ENCODE assay signal across 20 cellular contexts in the genomic region with DNA sequence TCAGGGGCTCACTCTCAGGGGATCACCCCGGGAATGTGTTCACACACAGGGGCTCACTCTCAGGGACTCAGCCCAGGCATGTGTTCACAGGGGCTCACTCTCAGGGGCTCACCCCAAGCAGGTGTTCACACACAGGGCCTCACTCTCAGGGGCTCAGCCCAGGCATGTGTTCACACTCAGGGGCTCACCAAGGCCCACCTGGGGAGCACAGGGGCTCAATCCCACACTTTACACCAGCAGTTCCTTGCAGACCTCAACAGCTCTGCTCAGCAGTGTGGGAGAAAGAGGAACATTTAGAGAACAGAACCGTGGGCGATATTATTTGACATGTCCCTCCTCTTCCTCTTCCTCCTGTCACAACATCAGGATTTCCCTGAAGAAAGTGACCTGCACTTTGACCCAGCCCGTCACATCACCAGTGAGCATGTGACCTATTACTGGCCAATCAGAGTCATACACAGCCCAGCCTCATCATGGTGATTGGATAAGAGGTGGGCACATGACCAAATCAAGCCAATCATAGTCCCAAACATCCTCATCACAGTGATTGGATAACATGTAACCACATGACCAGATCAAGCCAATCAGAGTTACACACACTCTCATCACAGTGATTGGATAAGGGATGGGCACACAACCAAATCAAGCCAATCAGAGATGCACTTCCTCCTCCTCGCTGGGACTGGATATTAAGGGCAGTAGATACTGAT.
A peak's percentile ranks its signal among the peaks of the same experiment; 100 is the strongest.
DNase-seq lines count a peak whose midpoint lies in the region; ATAC-seq, FAIRE-seq and TF ChIP-seq lines count a peak whose summit lies in the region.
"Had no signal": no experiment of that assay in that cellular context is flagged by ENCODE, and none has a peak within 500 bp of the region (broad histone marks: within the 10 kb centered on the region; RNA-seq: fewer than 3 reads in every experiment).

No MANE protein-coding gene starts in this region.

- H3K27ac Mint-ChIP-seq in activated CD4-positive, alpha-beta T cell treated with anti-CD3 and anti-CD28 coated beads for 36 hours, result no peak overlapping the region
- H3K27ac Mint-ChIP-seq in WTC11, result no peak overlapping the region
- H3K27ac Mint-ChIP-seq: activated CD4-positive, alpha-beta T cell treated with anti-CD3 and anti-CD28 coated beads, Interleukin-2, amount 10 ng/mL, durations not matched to agents 7 days and 5 days; HFFc6; T-helper 1 cell treated with Interleukin-12 subunit alpha and Interleukin-12 subunit beta and Interleukin-4 antibody, amounts not matched to agents 30 μg/mL and 1 μg/mL, for 36 hours had no signal

- peaks cover 18% of the 10 kb centered on the region for H3K27me3 Mint-ChIP-seq in activated CD4-positive, alpha-beta T cell treated with anti-CD3 and anti-CD28 coated beads for 36 hours
- no peaks in the 10 kb centered on the region; the same call in 1 of the 2 replicates for H3K27me3 Mint-ChIP-seq in WTC11 (ENCODE audit: low read depth)
- H3K27me3 Mint-ChIP-seq: activated CD4-positive, alpha-beta T cell treated with anti-CD3 and anti-CD28 coated beads, Interleukin-2, amount 10 ng/mL, durations not matched to agents 7 days and 5 days had no signal

- no peak for TF ChIP-seq POLR2A in testis (IDR thresholded peaks at IDR 0.05)

- no peak for TF ChIP-seq CTCF in WTC11 (IDR thresholded peaks at IDR 0.05)
- TF ChIP-seq CTCF in testis (IDR thresholded peaks at IDR 0.05), result no peak

- WGBS in testis, 2 donors, result 59% methylated on average over 5 of the region's 5 CpGs
- WGBS in small intestine, 3 donors, result 73 to 85% (median 81%) methylated on average over 5 of the region's 5 CpGs

- H3K4me1 Mint-ChIP-seq in activated CD4-positive, alpha-beta T cell treated with anti-CD3 and anti-CD28 coated beads for 36 hours, result no peaks in the 10 kb centered on the region
- peaks cover 43% of the 10 kb centered on the region for H3K4me1 Mint-ChIP-seq in WTC11
- H3K4me1 Mint-ChIP-seq: activated CD4-positive, alpha-beta T cell treated with anti-CD3 and anti-CD28 coated beads, Interleukin-2, amount 10 ng/mL, durations not matched to agents 7 days and 5 days had no signal

- CTCF ChIA-PET in activated CD4-positive, alpha-beta T cell treated with anti-CD3 and anti-CD28 coated beads for 36 hours (lab: Charles Lee), result no interaction called here
- CTCF ChIA-PET in WTC11 (lab: Charles Lee), result no interaction called here

- H3K4me1 ChIP-seq in testis (peaks cover 43% of the 10 kb centered on the region), small intestine (ENCODE audit: control insufficient read depth in 2 of 2, insufficient read depth in 1 of 2, low read depth in 1 of 2, low read length in 1 of 2) (no peaks in the 10 kb centered on the region)
- H3K4me1 ChIP-seq: left lung, parathyroid adenoma had no signal

- H3K36me3 Mint-ChIP-seq in activated CD4-positive, alpha-beta T cell treated with anti-CD3 and anti-CD28 coated beads for 36 hours (ENCODE audit: low read depth), result no peaks in the 10 kb centered on the region
- H3K36me3 Mint-ChIP-seq in WTC11, result peaks cover 4% of the 10 kb centered on the region; the same call in 1 of the 2 replicates

- H3K4me3 ChIP-seq in testis (no peak overlapping the region), small intestine (ENCODE audit: low read depth in 1 of 2, low read length in 2 of 2) (no peak overlapping the region)
- H3K4me3 ChIP-seq: cardiac muscle cell, left lung had no signal

- H3K4me3 Mint-ChIP-seq in activated CD4-positive, alpha-beta T cell treated with anti-CD3 and anti-CD28 coated beads for 36 hours, result no peak overlapping the region
- no peak overlapping the region for H3K4me3 Mint-ChIP-seq in WTC11
- H3K4me3 Mint-ChIP-seq: activated CD4-positive, alpha-beta T cell treated with anti-CD3 and anti-CD28 coated beads, Interleukin-2, amount 10 ng/mL, durations not matched to agents 7 days and 5 days; HFFc6; T-helper 1 cell treated with Interleukin-12 subunit alpha and Interleukin-12 subunit beta and Interleukin-4 antibody, amounts not matched to agents 30 μg/mL and 1 μg/mL, for 36 hours had no signal

- no peak for FAIRE-seq in small intestine (lab: Jason Lieb, UNC)

- no peaks in the 10 kb centered on the region for H3K36me3 ChIP-seq in testis (ENCODE audit: low read depth, missing control alignments)
- H3K36me3 ChIP-seq in small intestine (ENCODE audit: control insufficient read depth in 2 of 2, insufficient read depth in 2 of 2, low read length in 2 of 2), result no peaks in the 10 kb centered on the region
- H3K36me3 ChIP-seq: cardiac muscle cell, left lung had no signal

- H3K27ac ChIP-seq in testis, result peak overlapping the region; percentile 62 to 70
- no peak overlapping the region for H3K27ac ChIP-seq in small intestine (ENCODE audit: low read depth in 1 of 2, low read length in 1 of 2)
- H3K27ac ChIP-seq: cardiac muscle cell, HL-60, left lung, parathyroid adenoma had no signal

- in situ Hi-C loops in KBM-7 (cut with MboI; ENCODE audit: low pct_unique_long_range_greater_than_20kb, low sequenced_read_pairs), result no loop called here

- no peaks in the 10 kb centered on the region for H3K9me3 Mint-ChIP-seq in activated CD4-positive, alpha-beta T cell treated with anti-CD3 and anti-CD28 coated beads for 36 hours (ENCODE audit: low read depth)
- H3K9me3 Mint-ChIP-seq in WTC11, result peaks cover 11% of the 10 kb centered on the region
- H3K9me3 Mint-ChIP-seq: activated CD4-positive, alpha-beta T cell treated with anti-CD3 and anti-CD28 coated beads, Interleukin-2, amount 10 ng/mL, durations not matched to agents 7 days and 5 days; T-helper 1 cell treated with Interleukin-12 subunit alpha and Interleukin-12 subunit beta and Interleukin-4 antibody, amounts not matched to agents 30 μg/mL and 1 μg/mL, for 36 hours had no signal

- POLR2A ChIA-PET in activated CD4-positive, alpha-beta T cell treated with anti-CD3 and anti-CD28 coated beads for 36 hours (lab: Charles Lee), result no interaction called here
- POLR2A ChIA-PET in WTC11 (lab: Charles Lee), result no interaction called here

- H3K9me3 ChIP-seq in testis (no peaks in the 10 kb centered on the region), small intestine (ENCODE audit: control insufficient read depth, low read depth) (no peaks in the 10 kb centered on the region)
- H3K9me3 ChIP-seq: left lung had no signal

- peak; percentile 81 for ATAC-seq in activated CD4-positive, alpha-beta T cell treated with anti-CD3 and anti-CD28 coated beads for 36 hours
- no peak for ATAC-seq in WTC11
- ATAC-seq: left lung had no signal

- H3K27me3 ChIP-seq in testis, result no peaks in the 10 kb centered on the region
- no peaks in the 10 kb centered on the region for H3K27me3 ChIP-seq in small intestine (ENCODE audit: control insufficient read depth in 2 of 2, insufficient read depth in 2 of 2, low read length in 2 of 2)

- intact Hi-C loops in activated CD4-positive, alpha-beta T cell treated with anti-CD3 and anti-CD28 coated beads for 36 hours (cut with DNase I, micrococcal nuclease), result no loop called here
- intact Hi-C loops in testis (cut with DNase I; ENCODE audit: low total_unique reads), result no loop called here

- peak; percentile 12 for DNase-seq in activated CD4-positive, alpha-beta T cell treated with anti-CD3 and anti-CD28 coated beads for 36 hours
- no peak for DNase-seq in activated CD4-positive, alpha-beta T cell treated with anti-CD3 and anti-CD28 coated beads for 1 hour
- peak; percentile 73 for DNase-seq in KBM-7
- DNase-seq in WTC11 (ENCODE audit: low spot score), result no peak
- peak; percentile 68 for DNase-seq in testis
- no peak for DNase-seq in germinal center (ENCODE audit: low spot score)
- DNase-seq in small intestine, result no peak
- DNase-seq in NCI-H774 (lab: John Stamatoyannopoulos, UW), result no peak
- DNase-seq: activated CD4-positive, alpha-beta T cell treated with anti-CD3 and anti-CD28 coated beads, Interleukin-2, amount 10 ng/mL, durations not matched to agents 7 days and 5 days; activated T-cell treated with anti-CD3 and anti-CD28 coated beads, Interleukin-2, amount 50 U/mL, for 1 hour; effector CD4-positive, alpha-beta T cell; HFFc6; NCI-H187 treated with DMSO at 0.1 percent for 48 hours; stimulated activated CD4-positive, alpha-beta T cell treated with anti-CD3 and anti-CD28 coated beads, Interleukin-4, amount 100 ng/mL, for 24 hours; trophoblast cell had no signal

TF ChIP-seq in WTC11, 78 proteins besides CTCF, POLR2A, EP300 and RAD21:
- TF ChIP-seq, protein P1, sequence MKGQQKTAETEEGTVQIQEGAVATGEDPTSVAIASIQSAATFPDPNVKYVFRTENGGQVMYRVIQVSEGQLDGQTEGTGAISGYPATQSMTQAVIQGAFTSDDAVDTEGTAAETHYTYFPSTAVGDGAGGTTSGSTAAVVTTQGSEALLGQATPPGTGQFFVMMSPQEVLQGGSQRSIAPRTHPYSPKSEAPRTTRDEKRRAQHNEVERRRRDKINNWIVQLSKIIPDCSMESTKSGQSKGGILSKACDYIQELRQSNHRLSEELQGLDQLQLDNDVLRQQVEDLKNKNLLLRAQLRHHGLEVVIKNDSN (CRISPR knock-in tag; IDR thresholded peaks at IDR 0.05), result peak; percentile 50; the same call in 1 of the 2 replicates
- TF ChIP-seq, protein P2, sequence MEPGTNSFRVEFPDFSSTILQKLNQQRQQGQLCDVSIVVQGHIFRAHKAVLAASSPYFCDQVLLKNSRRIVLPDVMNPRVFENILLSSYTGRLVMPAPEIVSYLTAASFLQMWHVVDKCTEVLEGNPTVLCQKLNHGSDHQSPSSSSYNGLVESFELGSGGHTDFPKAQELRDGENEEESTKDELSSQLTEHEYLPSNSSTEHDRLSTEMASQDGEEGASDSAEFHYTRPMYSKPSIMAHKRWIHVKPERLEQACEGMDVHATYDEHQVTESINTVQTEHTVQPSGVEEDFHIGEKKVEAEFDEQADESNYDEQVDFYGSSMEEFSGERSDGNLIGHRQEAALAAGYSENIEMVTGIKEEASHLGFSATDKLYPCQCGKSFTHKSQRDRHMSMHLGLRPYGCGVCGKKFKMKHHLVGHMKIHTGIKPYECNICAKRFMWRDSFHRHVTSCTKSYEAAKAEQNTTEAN (CRISPR knock-in tag; IDR thresholded peaks at IDR 0.05), result no peak
- TF ChIP-seq, protein P3, sequence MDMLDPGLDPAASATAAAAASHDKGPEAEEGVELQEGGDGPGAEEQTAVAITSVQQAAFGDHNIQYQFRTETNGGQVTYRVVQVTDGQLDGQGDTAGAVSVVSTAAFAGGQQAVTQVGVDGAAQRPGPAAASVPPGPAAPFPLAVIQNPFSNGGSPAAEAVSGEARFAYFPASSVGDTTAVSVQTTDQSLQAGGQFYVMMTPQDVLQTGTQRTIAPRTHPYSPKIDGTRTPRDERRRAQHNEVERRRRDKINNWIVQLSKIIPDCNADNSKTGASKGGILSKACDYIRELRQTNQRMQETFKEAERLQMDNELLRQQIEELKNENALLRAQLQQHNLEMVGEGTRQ (CRISPR knock-in tag; IDR thresholded peaks at IDR 0.05), result peak; percentile 62
- TF ChIP-seq NFYB (CRISPR knock-in tag; conservative IDR thresholded peaks at IDR 0.05; ENCODE audit: low read depth), result peak; percentile 62

Comparison
In these comparisons a context has a peak if more than half of its experiments do, and no peak if none do; other contexts are left out.
1. DNase-seq: peak in activated CD4-positive, alpha-beta T cell treated with anti-CD3 and anti-CD28 coated beads for 36 hours (single experiment), KBM-7 (single experiment) and testis (single experiment); none in activated CD4-positive, alpha-beta T cell treated with anti-CD3 and anti-CD28 coated beads for 1 hour (single experiment), WTC11 (single experiment), germinal center (single experiment), small intestine (single experiment) and NCI-H774 (single experiment).
2. H3K27ac ChIP-seq: peak in testis (2 of 2); none in small intestine (0 of 2).